Comparison of ENCODE assay signal across 32 cellular contexts in genomic region chr6:36649086-36649485, GRCh38. TPM values are rescaled to one million over a fixed set of nuclear protein-coding genes. Genes with fewer than 3 reads are reported as not detected.
"Had no signal": no experiment of that assay in that cellular context is flagged by ENCODE, and none has a peak within 500 bp of the region (broad histone marks: within the 10 kb centered on the region; RNA-seq: fewer than 3 reads in every experiment).

No MANE protein-coding gene starts in this region.

- H3K27me3 ChIP-seq: brain microvascular endothelial cell had no signal

- H3K9ac ChIP-seq: KMS-11 had no signal

- H3K4me3 ChIP-seq: PC-9 had no signal

- ATAC-seq: activated CD8-positive, alpha-beta memory T cell treated with anti-CD3 and anti-CD28 coated beads, Interleukin-2, amount 10 ng/mL, durations not matched to agents 7 days and 5 days; activated naive CD8-positive, alpha-beta T cell treated with anti-CD3 and anti-CD28 coated beads, Interleukin-2, amount 50 U/mL, for 24 hours; Right ventricle myocardium inferior; WTC11 had no signal

- DNase-seq: activated CD4-positive, alpha-beta memory T cell treated with anti-CD3 and anti-CD28 coated beads, Interleukin-2, amount 10 ng/mL, durations not matched to agents 7 days and 5 days; activated CD4-positive, alpha-beta T cell treated with anti-CD3 and anti-CD28 coated beads for 4 hours; activated CD4-positive, CD25-positive, alpha-beta regulatory T cell treated with anti-CD3 and anti-CD28 coated beads, Interleukin-2, amount 50 U/mL, for 72 hours; activated CD8-positive, alpha-beta memory T cell treated with anti-CD3 and anti-CD28 coated beads for 24 hours; activated CD8-positive, alpha-beta memory T cell treated with anti-CD3 and anti-CD28 coated beads, Interleukin-2, amount 10 ng/mL, durations not matched to agents 7 days and 5 days; activated CD8-positive, alpha-beta memory T cell treated with anti-CD3 and anti-CD28 coated beads, Interleukin-2, amount 50 U/mL, for 48 hours; activated effector memory CD4-positive, alpha-beta T cell treated with Interleukin-2 at 50 U/mL for 16 hours; activated naive CD4-positive, alpha-beta T cell treated with anti-CD3 and anti-CD28 coated beads, Interleukin-2, amount 10 ng/mL, durations not matched to agents 7 days and 5 days; activated naive CD8-positive, alpha-beta T cell treated with anti-CD3 and anti-CD28 coated beads, Interleukin-2, amount 50 U/mL, for 24 hours; activated T-cell treated with anti-CD3 and anti-CD28 coated beads, Interleukin-2, amount 50 U/mL, for 48 hours; aorta; brain microvascular endothelial cell; central memory CD4-positive, alpha-beta T cell; MM.1S; NCI-H1092; NCI-H1436 treated with DMSO at 0.1 percent for 48 hours; NCI-H1694 treated with DMSO at 0.1 percent for 48 hours; NCI-H2029; NCI-H2171; NCI-H510A; NCI-H526; NCI-H748 treated with DMSO at 0.1 percent for 48 hours; NK-92 treated with Interleukin-12 subunit alpha and Interleukin-12 subunit beta, amount 100 ng/mL, for 24 hours; PC-9; SIG-M5; T1000 had no signal

- H3K36me3 ChIP-seq: brain microvascular endothelial cell had no signal

- H3K4me2 ChIP-seq: KMS-11, PC-9 had no signal

- H3K27ac ChIP-seq: brain microvascular endothelial cell, KMS-11, PC-9, RWPE1 had no signal

RNA-seq across cellular contexts. Expression of gene RAB44, which starts 48.5 kb away (rescaled TPM):
- total RNA-seq: activated CD8-positive, alpha-beta memory T cell treated with anti-CD3 and anti-CD28 coated beads, Interleukin-2, amount 10 ng/mL, durations not matched to agents 7 days and 5 days; cerebellum; LHCN-M2; PC-9 had no signal
- polyA plus RNA-seq: aorta had no signal
